In genomic region chr5:135977375-135977928, GRCh38 we compare ENCODE assay signal across 7 cellular contexts. TPM values are rescaled to one million over a fixed set of nuclear protein-coding genes. Genes with fewer than 3 reads are reported as not detected.
DNase-seq lines count a peak whose midpoint lies in the region; ATAC-seq and TF ChIP-seq lines count a peak whose summit lies in the region.

No MANE protein-coding gene starts in this region.

- peaks cover 19% of the 10 kb centered on the region for H3K4me1 Mint-ChIP-seq in osteocyte (ENCODE audit: unreplicated experiment)

- no peaks in the 10 kb centered on the region for H3K36me3 Mint-ChIP-seq in osteocyte (ENCODE audit: unreplicated experiment)

- no peak overlapping the region for H3K4me3 Mint-ChIP-seq in osteocyte (ENCODE audit: unreplicated experiment)

- DNase-seq in activated CD4-positive, alpha-beta T cell treated with anti-CD3 and anti-CD28 coated beads, Interleukin-2, amount 50 U/mL, for 1 hour: peak; percentile 30
- DNase-seq in fibroblast of gingiva (ENCODE audit: low read depth) (peak; percentile 91), osteocyte (ENCODE audit: extremely low spot score, unreplicated experiment) (no peak), NCI-H1048 (lab: John Stamatoyannopoulos, UW) (no peak), DMS 273 treated with DMSO at 0.1 percent for 48 hours (lab: John Stamatoyannopoulos, UW) (no peak)

- ATAC-seq in GM18909 (IDR thresholded peaks at IDR 0.05; ENCODE audit: poor library complexity, unreplicated experiment) (peak; percentile 72), HG03520 (IDR thresholded peaks at IDR 0.05; ENCODE audit: unreplicated experiment) (peak; percentile 69)

- H3K27me3 Mint-ChIP-seq in osteocyte (ENCODE audit: unreplicated experiment): no peaks in the 10 kb centered on the region

- peak; percentile 25 for TF ChIP-seq CTCF in osteocyte (IDR thresholded peaks at IDR 0.05)

- H3K27ac Mint-ChIP-seq in osteocyte (ENCODE audit: unreplicated experiment): no peak overlapping the region

- H3K9me3 Mint-ChIP-seq in osteocyte (ENCODE audit: unreplicated experiment): no peaks in the 10 kb centered on the region

RNA-seq across cellular contexts. Expression of gene LECT2, which starts 22.7 kb away (rescaled TPM):
- total RNA-seq in osteocyte: not detected in 2 replicates

RNA-seq across cellular contexts. Expression of gene TGFBI, which starts 51.3 kb away (rescaled TPM):
- 267 and 343 TPM in 2 replicates for total RNA-seq in osteocyte

Comparison
In these comparisons a context has a peak if more than half of its experiments do, and no peak if none do; other contexts are left out.
1. DNase-seq: peak in activated CD4-positive, alpha-beta T cell treated with anti-CD3 and anti-CD28 coated beads, Interleukin-2, amount 50 U/mL, for 1 hour (single experiment) and fibroblast of gingiva (single experiment); none in osteocyte (single experiment), NCI-H1048 (single experiment) and DMS 273 treated with DMSO at 0.1 percent for 48 hours (single experiment).